8 cellular contexts compared by ENCODE assay signal in genomic region chr3:12706504-12707253, GRCh38. TPM values are rescaled to one million over a fixed set of nuclear protein-coding genes. Genes with fewer than 3 reads are reported as not detected.
A peak's percentile ranks its signal among the peaks of the same experiment; 100 is the strongest.
DNase-seq lines count a peak whose midpoint lies in the region; ATAC-seq and TF ChIP-seq lines count a peak whose summit lies in the region.

No MANE protein-coding gene starts in this region.

- POLR2A ChIA-PET in RWPE1 (lab: Yijun Ruan, JAX; ENCODE audit: low non-redundant PET), result no interaction called here

- no peaks in the 10 kb centered on the region for H3K27me3 ChIP-seq in gastrocnemius medialis

- H3K9me3 ChIP-seq in gastrocnemius medialis, result no peaks in the 10 kb centered on the region

- CTCF ChIA-PET in RWPE1 (lab: Yijun Ruan, JAX), result interaction anchor here (0.7 to 0.9 kb wide), 3 partner anchors 41 to 78 kb away, joined by 3 to 4 read pairs (median 3); no protein-coding TSS in a partner anchor

- peaks cover 11 to 27% of the 10 kb centered on the region in 2 donors for H3K4me1 ChIP-seq in gastrocnemius medialis

- no peak overlapping the region for H3K27ac Mint-ChIP-seq in activated T-helper 17 cell treated with anti-CD3 and anti-CD28 coated beads, Interleukin-2, amount 50 U/mL, for 72 hours
- H3K27ac Mint-ChIP-seq in glutamatergic neuron (ENCODE audit: unreplicated experiment), result no peak overlapping the region

- TF ChIP-seq POLR2A in gastrocnemius medialis (IDR thresholded peaks at IDR 0.05), result no peak

- H3K36me3 Mint-ChIP-seq in activated T-helper 17 cell treated with anti-CD3 and anti-CD28 coated beads, Interleukin-2, amount 50 U/mL, for 72 hours (ENCODE audit: low read depth), result no peaks in the 10 kb centered on the region
- peaks cover 4% of the 10 kb centered on the region for H3K36me3 Mint-ChIP-seq in glutamatergic neuron (ENCODE audit: unreplicated experiment)

- no peaks in the 10 kb centered on the region for H3K36me3 ChIP-seq in gastrocnemius medialis

- TF ChIP-seq CTCF in RWPE1 (conservative IDR thresholded peaks at IDR 0.05; ENCODE audit: low read depth), result peak; percentile 73
- TF ChIP-seq CTCF in glutamatergic neuron (IDR thresholded peaks at IDR 0.05; ENCODE audit: partially characterized antibody, unreplicated experiment), result peak; percentile 58
- peak; percentile 38 to 76 (median 64) for TF ChIP-seq CTCF in gastrocnemius medialis (IDR thresholded peaks at IDR 0.05 in 4 of 5, conservative IDR thresholded peaks at IDR 0.05 in 1 of 5)

- H3K27me3 Mint-ChIP-seq in activated T-helper 17 cell treated with anti-CD3 and anti-CD28 coated beads, Interleukin-2, amount 50 U/mL, for 72 hours, result peaks cover 6% of the 10 kb centered on the region
- no peaks in the 10 kb centered on the region for H3K27me3 Mint-ChIP-seq in glutamatergic neuron (ENCODE audit: unreplicated experiment)

- intact Hi-C loops in gastrocnemius medialis (cut with DNase I; ENCODE audit: low total_unique reads), result loop anchor here (2.0 to 5.0 kb wide), 3 partner anchors 92 to 149 kb away; partner anchors contain the start of genes MKRN2 and RPL32

- H3K4me1 Mint-ChIP-seq in activated T-helper 17 cell treated with anti-CD3 and anti-CD28 coated beads, Interleukin-2, amount 50 U/mL, for 72 hours, result no peaks in the 10 kb centered on the region
- H3K4me1 Mint-ChIP-seq in glutamatergic neuron (ENCODE audit: low read depth, unreplicated experiment), result peaks cover 8% of the 10 kb centered on the region

- in situ Hi-C loops in KBM-7 (cut with MboI; ENCODE audit: low pct_unique_long_range_greater_than_20kb, low sequenced_read_pairs) (no loop called here), gastrocnemius medialis (cut with MboI; ENCODE audit: low sequenced_read_pairs in 4 of 4) (loop anchor here in 3 of 4 donors (25.0 kb wide), 2 partner anchors 144 to 569 kb away; partner anchors contain the start of gene MKRN2 (in 1 of the 3))

- no peak overlapping the region for H3K4me3 ChIP-seq in gastrocnemius medialis

- no peak overlapping the region for H3K27ac ChIP-seq in RWPE1
- peak overlapping the region in 2 of 4 donors; percentile 21 to 49 for H3K27ac ChIP-seq in gastrocnemius medialis

- ATAC-seq in GM21526 (IDR thresholded peaks at IDR 0.05; ENCODE audit: low FRiP score, unreplicated experiment) (peak; percentile 75), gastrocnemius medialis (peak; percentile 78 to 89)
- ATAC-seq in activated T-helper 17 cell treated with anti-CD3 and anti-CD28 coated beads, Interleukin-2, amount 50 U/mL, for 72 hours (replicated peaks), result peak; percentile 99

- no peaks in the 10 kb centered on the region for H3K9me3 Mint-ChIP-seq in activated T-helper 17 cell treated with anti-CD3 and anti-CD28 coated beads, Interleukin-2, amount 50 U/mL, for 72 hours
- H3K9me3 Mint-ChIP-seq in glutamatergic neuron (ENCODE audit: unreplicated experiment), result peaks cover 4% of the 10 kb centered on the region

- DNase-seq in DMS79 (lab: John Stamatoyannopoulos, UW) (peak; percentile 1), KBM-7 (peak; percentile 85), RWPE1 (ENCODE audit: low spot score) (peak; percentile 56), glutamatergic neuron (peak; percentile 61), gastrocnemius medialis (peak; percentile 36 to 76), C1 segment of cervical spinal cord (lab: John Stamatoyannopoulos, UW) (no peak)

- H3K4me3 Mint-ChIP-seq in activated T-helper 17 cell treated with anti-CD3 and anti-CD28 coated beads, Interleukin-2, amount 50 U/mL, for 72 hours, result no peak overlapping the region
- no peak overlapping the region for H3K4me3 Mint-ChIP-seq in glutamatergic neuron (ENCODE audit: unreplicated experiment)

RNA-seq across cellular contexts. Expression of gene RAF1, which starts 42.8 kb away (rescaled TPM):
- 10 to 100 TPM; 91.5 to 97.3 TPM for total RNA-seq in activated T-helper 17 cell treated with anti-CD3 and anti-CD28 coated beads, Interleukin-2, amount 50 U/mL, for 72 hours
- total RNA-seq in glutamatergic neuron (ENCODE audit: unreplicated experiment) (185 TPM), gastrocnemius medialis (100 to 1,000 TPM; 212 to 346 (median 246) TPM)

RNA-seq across cellular contexts. Expression of gene TMEM40, which starts 52.4 kb away (rescaled TPM):
- total RNA-seq in activated T-helper 17 cell treated with anti-CD3 and anti-CD28 coated beads, Interleukin-2, amount 50 U/mL, for 72 hours, result not detected
- total RNA-seq in glutamatergic neuron (ENCODE audit: unreplicated experiment), result not detected
- 1 to 10 TPM in 1 of 4 donors, under 1 TPM in 1, not detected in 2; 0.62 to 1.2 TPM for total RNA-seq in gastrocnemius medialis

Comparison
In these comparisons a context has a peak if more than half of its experiments do, and no peak if none do; other contexts are left out.
1. DNase-seq: peak in DMS79 (single experiment), KBM-7 (single experiment), RWPE1 (single experiment), glutamatergic neuron (single experiment) and gastrocnemius medialis (2 of 2); none in C1 segment of cervical spinal cord (0 of 14).
2. Peak in every context shown above with its lines, with median percentiles within 50 percentile points of each other: ATAC-seq and CTCF ChIP-seq.